In genomic region chr11:120513436-120514315, GRCh38 we compare ENCODE assay signal across 24 cellular contexts. TPM values are rescaled to one million over a fixed set of nuclear protein-coding genes. Genes with fewer than 3 reads are reported as not detected.
DNase-seq lines count a peak whose midpoint lies in the region; ATAC-seq lines count a peak whose summit lies in the region.
"Had no signal": no experiment of that assay in that cellular context is flagged by ENCODE, and none has a peak within 500 bp of the region (broad histone marks: within the 10 kb centered on the region; RNA-seq: fewer than 3 reads in every experiment).

No MANE protein-coding gene starts in this region.

- intact Hi-C loops in naive thymus-derived CD4-positive, alpha-beta T cell (cut with micrococcal nuclease), result loop anchor here (5.0 kb wide), 2 partner anchors 176 to 1994 kb away; partner anchors contain the start of gene ARHGEF12 (in 1 of the 2)

- H3K4me3 Mint-ChIP-seq in naive thymus-derived CD4-positive, alpha-beta T cell, result peak overlapping the region in 6 of 10 donors; percentile 39 to 68 (median 57)
- H3K4me3 Mint-ChIP-seq: stimulated activated naive CD8-positive, alpha-beta T cell treated with anti-CD3 and anti-CD28 coated beads, Interleukin-15, Interleukin-2, amounts not matched to agents 100 ng/mL and 50 ng/mL, for 24 hours had no signal

- H3K36me3 Mint-ChIP-seq in naive thymus-derived CD4-positive, alpha-beta T cell, result no peaks in the 10 kb centered on the region
- H3K36me3 Mint-ChIP-seq: IgD-negative memory B cell, WTC11 had no signal

- no peaks in the 10 kb centered on the region for H3K9me3 ChIP-seq in naive thymus-derived CD4-positive, alpha-beta T cell (ENCODE audit: control insufficient read depth in 2 of 3, low read length in 3 of 3)
- H3K9me3 ChIP-seq: tibial nerve had no signal

- H3K27ac ChIP-seq in cingulate gyrus (ENCODE audit: low read depth, low read length), result peak overlapping the region; percentile 47
- H3K27ac ChIP-seq in naive thymus-derived CD4-positive, alpha-beta T cell (ENCODE audit: low read depth, low read length), result no peak overlapping the region
- H3K27ac ChIP-seq in substantia nigra (ENCODE audit: low read depth, low read length, poor library complexity, severe bottlenecking), result peak overlapping the region; percentile 74
- H3K27ac ChIP-seq: 22Rv1, tibial nerve had no signal

- peaks cover 0 to 7% of the 10 kb centered on the region in 2 donors for H3K27me3 ChIP-seq in naive thymus-derived CD4-positive, alpha-beta T cell (ENCODE audit: control insufficient read depth in 2 of 2, insufficient read depth in 2 of 2, low read length in 2 of 2)

- no peak overlapping the region for H3K4me3 ChIP-seq in naive thymus-derived CD4-positive, alpha-beta T cell (ENCODE audit: low read length)
- H3K4me3 ChIP-seq: tibial nerve had no signal

- peaks cover 0 to 1% (median 0%) of the 10 kb centered on the region in 11 donors for H3K9me3 Mint-ChIP-seq in naive thymus-derived CD4-positive, alpha-beta T cell
- H3K9me3 Mint-ChIP-seq: IgD-negative memory B cell; stimulated activated naive CD8-positive, alpha-beta T cell treated with anti-CD3 and anti-CD28 coated beads, Interleukin-15, Interleukin-2, amounts not matched to agents 100 ng/mL and 50 ng/mL, for 24 hours; WTC11 had no signal

- in situ Hi-C loops in KBM-7 (cut with MboI; ENCODE audit: low pct_unique_long_range_greater_than_20kb, low sequenced_read_pairs), result no loop called here

- no peaks in the 10 kb centered on the region for H3K36me3 ChIP-seq in naive thymus-derived CD4-positive, alpha-beta T cell (ENCODE audit: control insufficient read depth in 2 of 3, insufficient read depth in 3 of 3, low read length in 3 of 3)
- H3K36me3 ChIP-seq: tibial nerve had no signal

- no peak for ATAC-seq in naive thymus-derived CD4-positive, alpha-beta T cell
- ATAC-seq in GM18867 (IDR thresholded peaks at IDR 0.05; ENCODE audit: unreplicated experiment), result no peak
- ATAC-seq: WTC11 had no signal

- POLR2A ChIA-PET in naive thymus-derived CD4-positive, alpha-beta T cell (lab: Charles Lee), result no interaction called here

- CTCF ChIA-PET in naive thymus-derived CD4-positive, alpha-beta T cell (lab: Charles Lee), result interaction anchor here (0.7 kb wide), 1 partner anchor 22 kb away, joined by 3 read pairs; no protein-coding TSS in a partner anchor

- peak overlapping the region in 1 of 9 donors; percentile 18 for H3K27ac Mint-ChIP-seq in naive thymus-derived CD4-positive, alpha-beta T cell
- H3K27ac Mint-ChIP-seq: IgD-negative memory B cell; stimulated activated naive CD8-positive, alpha-beta T cell treated with anti-CD3 and anti-CD28 coated beads, Interleukin-15, Interleukin-2, amounts not matched to agents 100 ng/mL and 50 ng/mL, for 24 hours; WTC11 had no signal

- DNase-seq in NCI-H526 (lab: John Stamatoyannopoulos, UW) (peak; percentile 35 to 51), NCI-H526 treated with DMSO at 0.1 percent for 48 hours (lab: John Stamatoyannopoulos, UW) (no peak), substantia nigra (lab: John Stamatoyannopoulos, UW) (peak in 4 of 49 donors; percentile 16 to 40 (median 18)), KBM-7 (no peak)
- no peak for DNase-seq in naive thymus-derived CD4-positive, alpha-beta T cell
- no peak for DNase-seq in stimulated activated CD4-positive, alpha-beta T cell treated with anti-CD3 and anti-CD28 coated beads, Interleukin-4, amount 100 ng/mL, for 24 hours
- DNase-seq: activated CD4-positive, alpha-beta T cell treated with anti-CD3 and anti-CD28 coated beads, Interleukin-2, amount 50 U/mL, for 48 hours; activated naive CD4-positive, alpha-beta T cell; activated T-cell treated with anti-CD3 and anti-CD28 coated beads for 4 hours; amniotic stem cell; mesendoderm; NCI-H2107; NCI-H510A treated with DMSO at 0.1 percent for 48 hours; RPMI8226; T1000 had no signal

- H3K27me3 Mint-ChIP-seq in naive thymus-derived CD4-positive, alpha-beta T cell, result peaks cover 54 to 77% (median 69%) of the 10 kb centered on the region in 5 donors

- no peaks in the 10 kb centered on the region for H3K4me1 ChIP-seq in naive thymus-derived CD4-positive, alpha-beta T cell (ENCODE audit: control insufficient read depth in 2 of 2, insufficient read depth in 2 of 2, low read length in 2 of 2)

- H3K4me1 Mint-ChIP-seq in naive thymus-derived CD4-positive, alpha-beta T cell, result peaks cover 0 to 12% (median 3%) of the 10 kb centered on the region in 7 donors

RNA-seq across cellular contexts. Expression of gene GRIK4, which starts 2.1 kb away (rescaled TPM):
- 1 to 10 TPM in 1 of 5 experiments, under 1 TPM in 1, not detected in 3; 0.93 to 3.8 TPM for total RNA-seq in naive thymus-derived CD4-positive, alpha-beta T cell
- polyA plus RNA-seq in naive thymus-derived CD4-positive, alpha-beta T cell, result not detected
- total RNA-seq: bronchial epithelial cell had no signal
- polyA plus RNA-seq: BJ, IgD-negative memory B cell had no signal

Comparison
In these comparisons a context has a peak if more than half of its experiments do, and no peak if none do; other contexts are left out.
1. DNase-seq: peak in NCI-H526 (2 of 2); none in NCI-H526 treated with DMSO at 0.1 percent for 48 hours (single experiment), naive thymus-derived CD4-positive, alpha-beta T cell (0 of 9), KBM-7 (single experiment) and stimulated activated CD4-positive, alpha-beta T cell treated with anti-CD3 and anti-CD28 coated beads, Interleukin-4, amount 100 ng/mL, for 24 hours (single experiment).